Comparison of ENCODE assay signal across 8 cellular contexts in the genomic region with DNA sequence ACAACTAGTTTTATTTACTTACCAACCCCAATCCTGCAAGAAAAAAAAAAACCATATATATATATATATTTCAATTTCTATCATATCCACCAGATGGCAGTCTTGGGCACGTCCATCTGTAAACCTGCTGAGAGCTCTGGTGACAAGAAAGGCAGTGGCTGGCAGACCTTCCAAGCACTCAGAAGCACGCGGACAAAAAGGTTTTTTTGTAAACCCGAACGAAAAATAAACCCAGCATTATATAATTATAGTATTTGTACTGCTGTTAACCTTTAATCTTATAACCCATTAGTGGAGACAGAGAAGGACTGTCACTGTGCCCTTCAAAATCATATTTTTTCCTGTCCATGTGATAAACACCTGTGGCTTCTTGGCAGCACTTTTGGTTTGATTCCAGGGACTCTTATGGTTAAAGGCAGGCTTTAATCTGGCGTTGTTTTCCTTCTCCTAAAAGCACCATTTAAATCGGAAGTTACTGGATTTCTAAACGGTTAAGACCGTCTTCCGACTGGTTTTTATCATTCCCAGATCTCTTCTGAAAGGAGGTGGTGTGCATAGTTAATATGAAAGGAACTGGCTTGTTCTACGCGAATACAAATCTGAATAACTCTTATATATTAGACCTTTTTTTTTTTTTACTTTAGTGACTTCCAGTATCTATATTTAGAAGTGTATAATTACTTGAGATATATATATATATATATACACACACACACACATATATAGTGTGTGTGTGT. TPM values are rescaled to one million over a fixed set of nuclear protein-coding genes. Genes with fewer than 3 reads are reported as not detected.
DNase-seq lines count a peak whose midpoint lies in the region; ATAC-seq and TF ChIP-seq lines count a peak whose summit lies in the region.

No MANE protein-coding gene starts in this region.

- no peaks in the 10 kb centered on the region for H3K27me3 ChIP-seq in CD8-positive, alpha-beta T cell (ENCODE audit: insufficient read depth, low read length)
- no peaks in the 10 kb centered on the region for H3K27me3 ChIP-seq in effector memory CD4-positive, alpha-beta T cell (replicated peaks; ENCODE audit: control insufficient read depth, insufficient read depth, low read length, poor library complexity, severe bottlenecking)

- H3K27ac ChIP-seq in CD8-positive, alpha-beta T cell (ENCODE audit: low read depth, low read length) = peak overlapping the region; percentile 26
- H3K27ac ChIP-seq in effector memory CD4-positive, alpha-beta T cell (ENCODE audit: insufficient read depth, low read length, poor library complexity, severe bottlenecking) = no peak overlapping the region

- POLR2A ChIA-PET in CD8-positive, alpha-beta T cell (lab: Charles Lee) = interaction anchor here (0.7 kb wide), 1 partner anchor 25 kb away, joined by 5 read pairs; no protein-coding TSS in a partner anchor
- POLR2A ChIA-PET in activated CD8-positive, alpha-beta T cell treated with anti-CD3 and anti-CD28 coated beads for 36 hours (lab: Charles Lee) = interaction anchor here (0.6 kb wide), 1 partner anchor 17 kb away, joined by 3 read pairs; no protein-coding TSS in a partner anchor

- peak; percentile 13 to 64 (median 50) for DNase-seq in CD8-positive, alpha-beta T cell
- DNase-seq in HPDE6-E6E7 (ENCODE audit: extremely low spot score) = peak; percentile 58
- peak; percentile 33 for DNase-seq in NCI-H82 treated with DMSO at 0.1 percent for 48 hours (lab: John Stamatoyannopoulos, UW; ENCODE audit: unreplicated experiment)
- peak; percentile 67 for DNase-seq in activated CD8-positive, alpha-beta T cell treated with anti-CD3 and anti-CD28 coated beads for 36 hours
- peak in 2 of 3 donors; percentile 20 to 32 for DNase-seq in effector memory CD4-positive, alpha-beta T cell
- DNase-seq in middle frontal gyrus (ENCODE audit: extremely low spot score, low spot score) = peak; percentile 74
- DNase-seq in stimulated activated CD8-positive, alpha-beta memory T cell treated with anti-CD3 and anti-CD28 coated beads, Interleukin-4, amount 100 ng/mL, for 4 hours (ENCODE audit: low read depth in 2 of 2, low spot score in 1 of 2) = peak; percentile 2 to 12

- H3K27me3 Mint-ChIP-seq in CD8-positive, alpha-beta T cell (ENCODE audit: low read depth) = no peaks in the 10 kb centered on the region
- H3K27me3 Mint-ChIP-seq in activated CD8-positive, alpha-beta T cell treated with anti-CD3 and anti-CD28 coated beads for 36 hours = no peaks in the 10 kb centered on the region

- no peaks in the 10 kb centered on the region for H3K9me3 ChIP-seq in CD8-positive, alpha-beta T cell (ENCODE audit: low read length)
- no peaks in the 10 kb centered on the region for H3K9me3 ChIP-seq in effector memory CD4-positive, alpha-beta T cell (ENCODE audit: control insufficient read depth, low read length)

- intact Hi-C loops in CD8-positive, alpha-beta T cell (cut with DNase I, micrococcal nuclease) = loop anchor here (1.0 to 10.0 kb wide), 5 partner anchors 50 to 158 kb away; no protein-coding TSS in a partner anchor
- intact Hi-C loops in activated CD8-positive, alpha-beta T cell treated with anti-CD3 and anti-CD28 coated beads for 36 hours (cut with micrococcal nuclease) = loop anchor here (5.0 to 10.0 kb wide), 2 partner anchors 157 to 710 kb away; no protein-coding TSS in a partner anchor

- peak overlapping the region; percentile 57 for H3K4me3 ChIP-seq in CD8-positive, alpha-beta T cell (ENCODE audit: low read depth, low read length)
- H3K4me3 ChIP-seq in effector memory CD4-positive, alpha-beta T cell (ENCODE audit: insufficient read depth, low read depth, low read length, poor library complexity, severe bottlenecking) = peak overlapping the region; percentile 37

- peak; percentile 86 for TF ChIP-seq CTCF in CD8-positive, alpha-beta T cell (IDR thresholded peaks at IDR 0.05)
- TF ChIP-seq CTCF in activated CD8-positive, alpha-beta T cell treated with anti-CD3 and anti-CD28 coated beads for 36 hours (IDR thresholded peaks at IDR 0.05) = peak; percentile 70

- peak overlapping the region; percentile 88 for H3K4me3 Mint-ChIP-seq in CD8-positive, alpha-beta T cell
- peak overlapping the region; percentile 73 for H3K4me3 Mint-ChIP-seq in activated CD8-positive, alpha-beta T cell treated with anti-CD3 and anti-CD28 coated beads for 36 hours

- CTCF ChIA-PET in CD8-positive, alpha-beta T cell (lab: Charles Lee) = interaction anchor here (0.6 to 2.2 kb wide), 8 partner anchors 20 to 235 kb away, joined by 3 to 9 read pairs (median 4); a partner anchor contains a TSS
- CTCF ChIA-PET in activated CD8-positive, alpha-beta T cell treated with anti-CD3 and anti-CD28 coated beads for 36 hours (lab: Charles Lee) = interaction anchor here (0.6 to 2.9 kb wide), 16 partner anchors 12 to 235 kb away, joined by 3 to 19 read pairs (median 4); no protein-coding TSS in a partner anchor

- peak overlapping the region; percentile 69 for H3K27ac Mint-ChIP-seq in CD8-positive, alpha-beta T cell
- peak overlapping the region; percentile 71 for H3K27ac Mint-ChIP-seq in activated CD8-positive, alpha-beta T cell treated with anti-CD3 and anti-CD28 coated beads for 36 hours

- peaks cover 12% of the 10 kb centered on the region for H3K4me1 ChIP-seq in CD8-positive, alpha-beta T cell (ENCODE audit: insufficient read depth, low read length)
- H3K4me1 ChIP-seq in effector memory CD4-positive, alpha-beta T cell (ENCODE audit: control insufficient read depth, insufficient read depth, low read length, poor library complexity, severe bottlenecking) = no peaks in the 10 kb centered on the region

- ATAC-seq in CD8-positive, alpha-beta T cell = peak; percentile 92
- peak; percentile 92 for ATAC-seq in activated CD8-positive, alpha-beta T cell treated with anti-CD3 and anti-CD28 coated beads for 36 hours
- no peak for ATAC-seq in HG02852 (IDR thresholded peaks at IDR 0.05; ENCODE audit: unreplicated experiment)

- no peaks in the 10 kb centered on the region for H3K36me3 Mint-ChIP-seq in CD8-positive, alpha-beta T cell
- no peaks in the 10 kb centered on the region for H3K36me3 Mint-ChIP-seq in activated CD8-positive, alpha-beta T cell treated with anti-CD3 and anti-CD28 coated beads for 36 hours (ENCODE audit: low read depth)

- H3K4me1 Mint-ChIP-seq in CD8-positive, alpha-beta T cell (ENCODE audit: low read depth) = peaks cover 33% of the 10 kb centered on the region
- H3K4me1 Mint-ChIP-seq in activated CD8-positive, alpha-beta T cell treated with anti-CD3 and anti-CD28 coated beads for 36 hours (ENCODE audit: low read depth) = peaks cover 16% of the 10 kb centered on the region

- no peaks in the 10 kb centered on the region for H3K9me3 Mint-ChIP-seq in CD8-positive, alpha-beta T cell
- no peaks in the 10 kb centered on the region for H3K9me3 Mint-ChIP-seq in activated CD8-positive, alpha-beta T cell treated with anti-CD3 and anti-CD28 coated beads for 36 hours

- H3K36me3 ChIP-seq in CD8-positive, alpha-beta T cell (ENCODE audit: insufficient read depth, low read length) = no peaks in the 10 kb centered on the region
- no peaks in the 10 kb centered on the region for H3K36me3 ChIP-seq in effector memory CD4-positive, alpha-beta T cell (ENCODE audit: control insufficient read depth, insufficient read depth, low read length)

RNA-seq across cellular contexts. Expression of a gene that starts 31.0 kb away (rescaled TPM):
- under 1 TPM; 0.25 to 0.79 TPM for total RNA-seq in CD8-positive, alpha-beta T cell
- total RNA-seq in activated CD8-positive, alpha-beta T cell treated with anti-CD3 and anti-CD28 coated beads for 36 hours = under 1 TPM in 1 of 2 experiments, not detected in 1; 0.38 TPM

Comparison
In these comparisons a context has a peak if more than half of its experiments do, and no peak if none do; other contexts are left out.
1. DNase-seq: peak in every context shown above with its lines; median percentile 74 in middle frontal gyrus; 67 in activated CD8-positive, alpha-beta T cell treated with anti-CD3 and anti-CD28 coated beads for 36 hours; 58 in HPDE6-E6E7; 50 in CD8-positive, alpha-beta T cell; 33 in NCI-H82 treated with DMSO at 0.1 percent for 48 hours; 26 in effector memory CD4-positive, alpha-beta T cell; 7 in stimulated activated CD8-positive, alpha-beta memory T cell treated with anti-CD3 and anti-CD28 coated beads, Interleukin-4, amount 100 ng/mL, for 4 hours.